Comparison of ENCODE assay signal across 17 cellular contexts in the genomic region with DNA sequence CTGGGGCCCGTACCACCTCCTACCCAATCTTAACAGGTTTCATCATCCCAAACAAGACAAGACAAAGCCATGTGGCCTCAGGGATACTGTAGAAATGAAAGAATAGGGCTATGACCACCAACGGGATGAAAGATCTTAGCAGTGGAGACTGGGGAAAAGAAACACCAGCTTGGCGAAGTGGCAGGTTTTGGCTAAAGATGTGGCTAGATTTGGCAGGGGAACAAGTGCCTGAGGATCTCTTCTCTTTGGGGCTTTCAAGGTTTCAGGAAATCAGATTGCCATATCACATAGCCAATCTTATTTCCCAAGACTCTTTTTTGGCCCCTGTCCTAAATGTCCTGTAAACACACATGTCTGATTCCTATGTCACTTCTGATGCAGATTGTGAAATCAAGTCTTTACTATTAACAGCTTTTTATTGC. TPM values are rescaled to one million over a fixed set of nuclear protein-coding genes. Genes with fewer than 3 reads are reported as not detected.
DNase-seq lines count a peak whose midpoint lies in the region; ATAC-seq and TF ChIP-seq lines count a peak whose summit lies in the region.
"Had no signal": no experiment of that assay in that cellular context is flagged by ENCODE, and none has a peak within 500 bp of the region (broad histone marks: within the 10 kb centered on the region; RNA-seq: fewer than 3 reads in every experiment).

No MANE protein-coding gene starts in this region.

- peak overlapping the region in 3 of 4 donors; percentile 49 to 75 (median 57) for H3K27ac ChIP-seq in body of pancreas
- peak overlapping the region; percentile 34 to 73 (median 53) for H3K27ac ChIP-seq in right lobe of liver

- H3K4me1 ChIP-seq in body of pancreas (peaks cover 26% of the 10 kb centered on the region), right lobe of liver (peaks cover 0 to 18% (median 8%) of the 10 kb centered on the region in 4 donors)

- no peaks in the 10 kb centered on the region for H3K27me3 ChIP-seq in body of pancreas
- H3K27me3 ChIP-seq in right lobe of liver, result no peaks in the 10 kb centered on the region

- H3K4me3 ChIP-seq in body of pancreas (no peak overlapping the region), right lobe of liver (peak overlapping the region in 1 of 3 donors; percentile 3)

- TF ChIP-seq CTCF in body of pancreas (IDR thresholded peaks at IDR 0.05) (no peak), right lobe of liver (IDR thresholded peaks at IDR 0.05) (no peak)

- intact Hi-C loops in body of pancreas (cut with DNase I) (no loop called here), right lobe of liver (cut with DNase I) (no loop called here)

- no peaks in the 10 kb centered on the region for H3K9me3 ChIP-seq in body of pancreas
- H3K9me3 ChIP-seq in right lobe of liver, result no peaks in the 10 kb centered on the region

- DNase-seq in EH (ENCODE audit: low read depth) (peak; percentile 6), body of pancreas (no peak), right lobe of liver (no peak), AG08396 (ENCODE audit: low spot score) (no peak), HCEC 1CT (no peak), SW 1271 (lab: John Stamatoyannopoulos, UW) (no peak)
- DNase-seq: AML-193, DMS 273 treated with DMSO at 0.1 percent for 48 hours, foreskin melanocyte, HFFc6, MV-4-11, NCI-H2107, NCI-H526 treated with DMSO at 0.1 percent for 48 hours, nephron progenitor cell, T-helper 1 cell had no signal

- H3K36me3 ChIP-seq in body of pancreas (replicated peaks in 1 of 2; ENCODE audit: insufficient read depth in 1 of 2, low read depth in 2 of 2), result no peaks in the 10 kb centered on the region
- no peaks in the 10 kb centered on the region for H3K36me3 ChIP-seq in right lobe of liver

- TF ChIP-seq POLR2A in body of pancreas (IDR thresholded peaks at IDR 0.05) (no peak), right lobe of liver (IDR thresholded peaks at IDR 0.05) (no peak)

- no peak for ATAC-seq in body of pancreas
- peak; percentile 32 to 72 (median 70) for ATAC-seq in right lobe of liver
- ATAC-seq: WTC11 had no signal

- 37 to 49% methylated on average over 3 of the region's 3 CpGs for whole genome bisulfite sequencing in body of pancreas, 2 donors
- WGBS in right lobe of liver (ENCODE audit: insufficient coverage, low coverage, low lambda C conversion rate, missing lambda C conversion rate), result 14% methylated on average over 3 of the region's 3 CpGs

RNA-seq across cellular contexts. Expression of gene KRT24, which starts 6.9 kb away (rescaled TPM):
- total RNA-seq in body of pancreas (not detected), right lobe of liver (not detected)
- total RNA-seq: activated T-helper 2 cell treated with anti-CD3 and anti-CD28 coated beads, Interferon-gamma antibody, Interleukin-2, Interleukin-4, amounts not matched to agents 10 μg/mL and 5 μg/mL and 100 μg/mL, durations not matched to agents 14 hours and 24 hours and 36 hours; HFFc6; WTC11 had no signal

RNA-seq across cellular contexts. Expression of gene KRT222, which starts 31.7 kb away (rescaled TPM):
- 1 to 10 TPM in 1 of 2 donors, under 1 TPM in 1; 0.66 to 1.6 TPM for total RNA-seq in body of pancreas
- 1 to 10 TPM; 1.2 to 3.2 (median 1.9) TPM for total RNA-seq in right lobe of liver
- total RNA-seq: HFFc6 had no signal

RNA-seq across cellular contexts. Expression of gene SMARCE1, which starts 49.0 kb away (rescaled TPM):
- 10 to 100 TPM; 48.0 to 50.8 TPM for total RNA-seq in body of pancreas
- total RNA-seq in right lobe of liver, result 10 to 100 TPM; 28.8 to 47.1 (median 33.5) TPM

RNA-seq across cellular contexts. Expression of gene KRT25, which starts 58.5 kb away (rescaled TPM):
- total RNA-seq in body of pancreas (not detected), right lobe of liver (not detected)
- total RNA-seq: activated T-helper 2 cell treated with anti-CD3 and anti-CD28 coated beads, Interferon-gamma antibody, Interleukin-2, Interleukin-4, amounts not matched to agents 10 μg/mL and 5 μg/mL and 100 μg/mL, durations not matched to agents 14 hours and 24 hours and 36 hours; HFFc6; WTC11 had no signal
